Comparison of ENCODE assay signal across 8 cellular contexts in genomic region chr12:121352053-121353018, GRCh38. TPM values are rescaled to one million over a fixed set of nuclear protein-coding genes. Genes with fewer than 3 reads are reported as not detected.
DNase-seq lines count a peak whose midpoint lies in the region; ATAC-seq and TF ChIP-seq lines count a peak whose summit lies in the region.

A gene with protein sequence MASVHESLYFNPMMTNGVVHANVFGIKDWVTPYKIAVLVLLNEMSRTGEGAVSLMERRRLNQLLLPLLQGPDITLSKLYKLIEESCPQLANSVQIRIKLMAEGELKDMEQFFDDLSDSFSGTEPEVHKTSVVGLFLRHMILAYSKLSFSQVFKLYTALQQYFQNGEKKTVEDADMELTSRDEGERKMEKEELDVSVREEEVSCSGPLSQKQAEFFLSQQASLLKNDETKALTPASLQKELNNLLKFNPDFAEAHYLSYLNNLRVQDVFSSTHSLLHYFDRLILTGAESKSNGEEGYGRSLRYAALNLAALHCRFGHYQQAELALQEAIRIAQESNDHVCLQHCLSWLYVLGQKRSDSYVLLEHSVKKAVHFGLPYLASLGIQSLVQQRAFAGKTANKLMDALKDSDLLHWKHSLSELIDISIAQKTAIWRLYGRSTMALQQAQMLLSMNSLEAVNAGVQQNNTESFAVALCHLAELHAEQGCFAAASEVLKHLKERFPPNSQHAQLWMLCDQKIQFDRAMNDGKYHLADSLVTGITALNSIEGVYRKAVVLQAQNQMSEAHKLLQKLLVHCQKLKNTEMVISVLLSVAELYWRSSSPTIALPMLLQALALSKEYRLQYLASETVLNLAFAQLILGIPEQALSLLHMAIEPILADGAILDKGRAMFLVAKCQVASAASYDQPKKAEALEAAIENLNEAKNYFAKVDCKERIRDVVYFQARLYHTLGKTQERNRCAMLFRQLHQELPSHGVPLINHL (minus strand): TSS chr12:121352411. CDS start chr12:121352340, 71 bp downstream.

- TF ChIP-seq CTCF in LNCaP clone FGC (IDR thresholded peaks at IDR 0.05; ENCODE audit: control insufficient read depth, extremely low read depth, insufficient read depth): 0 out of 2 replicates have a peak, but pooled peaks have one; percentile 20
- TF ChIP-seq CTCF in RWPE1 (conservative IDR thresholded peaks at IDR 0.05; ENCODE audit: low read depth): no peak
- TF ChIP-seq CTCF in fibroblast of lung (conservative IDR thresholded peaks at IDR 0.05 in 1 of 2, IDR thresholded peaks at IDR 0.05 in 1 of 2; ENCODE audit: low read depth in 1 of 2, low read length in 2 of 2): no peak

- peaks cover 30% of the 10 kb centered on the region for H3K79me2 ChIP-seq in fibroblast of lung (ENCODE audit: control insufficient read depth, insufficient read depth, low read length)

- H3K4me3 ChIP-seq in LNCaP clone FGC (ENCODE audit: low read depth, low read length) (peak within 1 kb of the TSS; percentile 78), fibroblast of lung (replicated peaks in 1 of 4; ENCODE audit: control extremely low read depth in 1 of 4, insufficient read depth in 1 of 4, low read depth in 3 of 4, low read length in 4 of 4) (peak within 1 kb of the TSS; percentile 77 to 99 (median 92))
- peak within 1 kb of the TSS; percentile 99 for H3K4me3 ChIP-seq in naive thymus-derived CD4-positive, alpha-beta T cell (ENCODE audit: low read length)

- H3K4me3 Mint-ChIP-seq in activated T-helper 17 cell treated with anti-CD3 and anti-CD28 coated beads, Interleukin-2, amount 50 U/mL, for 72 hours: peak within 1 kb of the TSS; percentile 90
- H3K4me3 Mint-ChIP-seq in naive thymus-derived CD4-positive, alpha-beta T cell: peak within 1 kb of the TSS; percentile 88 to 100 (median 97)
- H3K4me3 Mint-ChIP-seq in stimulated activated naive B cell treated with anti-CD40 and anti-IgM and Interleukin-4, amounts not matched to agents 10 μg/mL and 1 μg/mL and 100 μg/mL, for 72 hours: peak within 1 kb of the TSS; percentile 96 to 99

- POLR2A ChIA-PET in RWPE1 (lab: Yijun Ruan, JAX; ENCODE audit: low non-redundant PET): interaction anchor here (0.5 to 1.2 kb wide), 5 partner anchors 34 to 71 kb away, joined by 3 to 9 read pairs (median 3); partner anchors contain the start of gene RNF34
- POLR2A ChIA-PET in naive thymus-derived CD4-positive, alpha-beta T cell (lab: Charles Lee): interaction anchor here (0.6 to 4.2 kb wide), 10 partner anchors 17 to 1578 kb away, joined by 3 to 45 read pairs (median 5); partner anchors contain the start of genes PSMD9 and RNF34

- H3K4me2 ChIP-seq in fibroblast of lung (ENCODE audit: extremely low read depth, insufficient read depth, low read length): peak within 1 kb of the TSS; percentile 63

- no peaks in the 10 kb centered on the region for H3K27me3 ChIP-seq in fibroblast of lung (ENCODE audit: control insufficient read depth, insufficient read depth, low read length)
- H3K27me3 ChIP-seq in naive thymus-derived CD4-positive, alpha-beta T cell (ENCODE audit: control insufficient read depth in 2 of 2, insufficient read depth in 2 of 2, low read length in 2 of 2): no peaks in the 10 kb centered on the region

- peaks cover 2% of the 10 kb centered on the region for H3K4me1 ChIP-seq in fibroblast of lung (ENCODE audit: control insufficient read depth, extremely low read depth, insufficient read depth, low read length)
- peaks cover 6 to 7% of the 10 kb centered on the region in 2 donors for H3K4me1 ChIP-seq in naive thymus-derived CD4-positive, alpha-beta T cell (ENCODE audit: control insufficient read depth in 2 of 2, insufficient read depth in 2 of 2, low read length in 2 of 2)

- H4K20me1 ChIP-seq in fibroblast of lung (ENCODE audit: control insufficient read depth, extremely low read depth, insufficient read depth, low read length): no peaks in the 10 kb centered on the region

- peak within 1 kb of the TSS; percentile 79 for H3K9ac ChIP-seq in fibroblast of lung (ENCODE audit: insufficient read depth, low read length)

- peak within 1 kb of the TSS; percentile 94 for H3K27ac Mint-ChIP-seq in activated T-helper 17 cell treated with anti-CD3 and anti-CD28 coated beads, Interleukin-2, amount 50 U/mL, for 72 hours
- H3K27ac Mint-ChIP-seq in naive thymus-derived CD4-positive, alpha-beta T cell: peak within 1 kb of the TSS; percentile 90 to 100 (median 98)
- peak within 1 kb of the TSS; percentile 97 for H3K27ac Mint-ChIP-seq in stimulated activated naive B cell treated with anti-CD40 and anti-IgM and Interleukin-4, amounts not matched to agents 10 μg/mL and 1 μg/mL and 100 μg/mL, for 72 hours

- H3K4me1 Mint-ChIP-seq in activated T-helper 17 cell treated with anti-CD3 and anti-CD28 coated beads, Interleukin-2, amount 50 U/mL, for 72 hours: peaks cover 23% of the 10 kb centered on the region
- H3K4me1 Mint-ChIP-seq in naive thymus-derived CD4-positive, alpha-beta T cell: peaks cover 24 to 56% (median 40%) of the 10 kb centered on the region in 7 donors
- H3K4me1 Mint-ChIP-seq in stimulated activated naive B cell treated with anti-CD40 and anti-IgM and Interleukin-4, amounts not matched to agents 10 μg/mL and 1 μg/mL and 100 μg/mL, for 72 hours: peaks cover 7 to 20% of the 10 kb centered on the region in 2 donors

- ATAC-seq in activated T-helper 17 cell treated with anti-CD3 and anti-CD28 coated beads, Interleukin-2, amount 50 U/mL, for 72 hours (replicated peaks): peak; percentile 99
- ATAC-seq in naive thymus-derived CD4-positive, alpha-beta T cell: peak; percentile 99
- ATAC-seq in stimulated activated naive B cell treated with anti-CD40 and anti-IgM and Interleukin-4, amounts not matched to agents 10 μg/mL and 1 μg/mL and 100 μg/mL, for 72 hours (replicated peaks): peak; percentile 99

- H2AFZ ChIP-seq in fibroblast of lung (ENCODE audit: low read length): peak within 1 kb of the TSS; percentile 87

- H3K27ac ChIP-seq in RWPE1: peak within 1 kb of the TSS; percentile 86
- H3K27ac ChIP-seq in fibroblast of lung (ENCODE audit: insufficient read depth, low read length): peak within 1 kb of the TSS; percentile 78
- H3K27ac ChIP-seq in naive thymus-derived CD4-positive, alpha-beta T cell (ENCODE audit: low read depth, low read length): peak within 1 kb of the TSS; percentile 78

- DNase-seq in EH (ENCODE audit: low read depth): peak; percentile 100
- peak; percentile 79 for DNase-seq in GOT3 (lab: John Stamatoyannopoulos, UW)
- DNase-seq in LNCaP clone FGC (ENCODE audit: low read depth): peak; percentile 99
- peak; percentile 99 for DNase-seq in RWPE1 (ENCODE audit: low spot score)
- DNase-seq in fibroblast of lung (ENCODE audit: low read depth in 2 of 2): peak; percentile 99
- peak; percentile 61 to 93 (median 89) for DNase-seq in naive thymus-derived CD4-positive, alpha-beta T cell
- peak; percentile 93 for DNase-seq in stimulated activated naive B cell treated with anti-CD40 and anti-IgM and Interleukin-4, amounts not matched to agents 10 μg/mL and 1 μg/mL and 100 μg/mL, for 72 hours

- peaks cover 30% of the 10 kb centered on the region for H3K36me3 Mint-ChIP-seq in activated T-helper 17 cell treated with anti-CD3 and anti-CD28 coated beads, Interleukin-2, amount 50 U/mL, for 72 hours (ENCODE audit: low read depth)
- H3K36me3 Mint-ChIP-seq in naive thymus-derived CD4-positive, alpha-beta T cell: peaks cover 0 to 5% (median 0%) of the 10 kb centered on the region in 5 donors
- H3K36me3 Mint-ChIP-seq in stimulated activated naive B cell treated with anti-CD40 and anti-IgM and Interleukin-4, amounts not matched to agents 10 μg/mL and 1 μg/mL and 100 μg/mL, for 72 hours: peaks cover 0 to 7% of the 10 kb centered on the region in 2 donors

- no peaks in the 10 kb centered on the region for H3K36me3 ChIP-seq in fibroblast of lung (ENCODE audit: control insufficient read depth, insufficient read depth, low read length)
- peaks cover 0 to 1% (median 0%) of the 10 kb centered on the region in 3 experiments for H3K36me3 ChIP-seq in naive thymus-derived CD4-positive, alpha-beta T cell (ENCODE audit: control insufficient read depth in 2 of 3, insufficient read depth in 3 of 3, low read length in 3 of 3)

- H3K27me3 Mint-ChIP-seq in activated T-helper 17 cell treated with anti-CD3 and anti-CD28 coated beads, Interleukin-2, amount 50 U/mL, for 72 hours: no peaks in the 10 kb centered on the region
- H3K27me3 Mint-ChIP-seq in naive thymus-derived CD4-positive, alpha-beta T cell: peaks cover 0 to 5% (median 0%) of the 10 kb centered on the region in 5 donors
- peaks cover 0 to 5% of the 10 kb centered on the region in 2 donors for H3K27me3 Mint-ChIP-seq in stimulated activated naive B cell treated with anti-CD40 and anti-IgM and Interleukin-4, amounts not matched to agents 10 μg/mL and 1 μg/mL and 100 μg/mL, for 72 hours

- CTCF ChIA-PET in RWPE1 (lab: Yijun Ruan, JAX): interaction anchor here (0.7 to 1.1 kb wide), 3 partner anchors 17 to 114 kb away, joined by 3 to 10 read pairs (median 3); no protein-coding TSS in a partner anchor
- CTCF ChIA-PET in naive thymus-derived CD4-positive, alpha-beta T cell (lab: Charles Lee): interaction anchor here (0.5 to 1.1 kb wide), 6 partner anchors 12 to 1052 kb away, joined by 3 to 5 read pairs (median 4); no protein-coding TSS in a partner anchor

- intact Hi-C loops in naive thymus-derived CD4-positive, alpha-beta T cell (cut with micrococcal nuclease): loop anchor here (1.0 to 5.0 kb wide), 9 partner anchors 18 to 666 kb away; partner anchors contain the start of genes P2RX4 (in 2 of the 2), RNF34 (in 2 of the 2), CAMKK2 (in 1 of the 2) and MLEC (in 1 of the 2)

- H3K9me3 Mint-ChIP-seq in activated T-helper 17 cell treated with anti-CD3 and anti-CD28 coated beads, Interleukin-2, amount 50 U/mL, for 72 hours: no peaks in the 10 kb centered on the region
- peaks cover 0 to 2% (median 0%) of the 10 kb centered on the region in 11 donors for H3K9me3 Mint-ChIP-seq in naive thymus-derived CD4-positive, alpha-beta T cell
- no peaks in the 10 kb centered on the region for H3K9me3 Mint-ChIP-seq in stimulated activated naive B cell treated with anti-CD40 and anti-IgM and Interleukin-4, amounts not matched to agents 10 μg/mL and 1 μg/mL and 100 μg/mL, for 72 hours

- no peaks in the 10 kb centered on the region for H3K9me3 ChIP-seq in fibroblast of lung (ENCODE audit: control insufficient read depth, insufficient read depth, low read depth, low read length)
- H3K9me3 ChIP-seq in naive thymus-derived CD4-positive, alpha-beta T cell (ENCODE audit: control insufficient read depth in 2 of 3, low read length in 3 of 3): no peaks in the 10 kb centered on the region

RNA-seq across cellular contexts. Expression of the gene that starts here (rescaled TPM):
- total RNA-seq in activated T-helper 17 cell treated with anti-CD3 and anti-CD28 coated beads, Interleukin-2, amount 50 U/mL, for 72 hours: 100 to 1,000 TPM in 1 of 2 donors, 10 to 100 TPM in 1; 62.5 to 114 TPM
- 99.9 and 113 TPM in 2 replicates for total RNA-seq in fibroblast of lung
- polyA plus RNA-seq in fibroblast of lung: 131 and 149 TPM in 2 replicates
- polyA plus RNA-seq in fibroblast of lung (2012): 80.2 and 91.6 TPM in 2 replicates
- 132 and 178 TPM in 2 replicates for polyA minus RNA-seq in fibroblast of lung (ENCODE audit: low replicate concordance)
- total RNA-seq in naive thymus-derived CD4-positive, alpha-beta T cell: 100 to 1,000 TPM; 114 to 148 (median 141) TPM
- 100 to 1,000 TPM in 1 of 2 donors, 10 to 100 TPM in 1; 88.1 to 172 TPM for polyA plus RNA-seq in naive thymus-derived CD4-positive, alpha-beta T cell

Comparison
In these comparisons a context has a peak if more than half of its experiments do, and no peak if none do; other contexts are left out.
1. Peak in every context shown above with its lines: DNase-seq, ATAC-seq, H3K4me3 ChIP-seq and H3K27ac ChIP-seq.